8 cellular contexts compared by ENCODE assay signal in the genomic region with DNA sequence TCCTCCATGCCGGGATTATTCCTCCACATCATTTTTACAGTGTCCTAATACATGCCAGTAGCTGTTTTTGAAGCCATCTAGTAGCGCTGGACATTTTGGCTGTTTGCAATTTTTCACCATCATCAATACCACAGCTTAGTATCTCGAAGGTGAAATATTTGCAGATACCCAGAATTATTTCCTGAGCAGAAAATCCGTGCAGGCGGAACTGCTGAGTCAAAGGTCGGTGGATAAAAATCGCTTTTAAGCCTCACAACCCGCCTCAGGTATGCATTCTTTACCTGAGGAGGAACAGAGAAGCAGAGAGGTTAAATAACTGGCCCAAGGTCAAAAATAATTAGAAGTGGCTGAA. TPM values are rescaled to one million over a fixed set of nuclear protein-coding genes. Genes with fewer than 3 reads are reported as not detected.
DNase-seq lines count a peak whose midpoint lies in the region; ATAC-seq, FAIRE-seq and TF ChIP-seq lines count a peak whose summit lies in the region.

No MANE protein-coding gene starts in this region.

- H3K27me3 ChIP-seq in CD4-positive, alpha-beta memory T cell (ENCODE audit: insufficient read depth, low read length): no peaks in the 10 kb centered on the region
- H3K27me3 ChIP-seq in K562 (ENCODE audit: control insufficient read depth in 2 of 2, insufficient read depth in 2 of 2, low read length in 2 of 2) (no peaks in the 10 kb centered on the region), uterus (no peaks in the 10 kb centered on the region)

- intact Hi-C loops in CD4-positive, alpha-beta memory T cell (cut with micrococcal nuclease): loop anchor here (1.0 kb wide), 1 partner anchor 190 kb away; a partner anchor contains a TSS
- intact Hi-C loops in K562 (cut with micrococcal nuclease) (no loop called here), uterus (cut with DNase I; ENCODE audit: low total_unique reads) (no loop called here)

- peaks cover 46% of the 10 kb centered on the region for H3K79me2 ChIP-seq in K562 (ENCODE audit: control insufficient read depth, insufficient read depth, low read length)

- TF ChIP-seq CTCF in K562 (IDR thresholded peaks at IDR 0.05 in 2 of 3, conservative IDR thresholded peaks at IDR 0.05 in 1 of 3; ENCODE audit: insufficient read depth in 2 of 3, low read depth in 1 of 3, low read length in 3 of 3) (no peak), uterus (IDR thresholded peaks at IDR 0.05) (no peak)

- no peaks in the 10 kb centered on the region for H4K20me1 ChIP-seq in K562 (replicated peaks; ENCODE audit: control insufficient read depth, insufficient read depth, low read length)

- no peak for TF ChIP-seq EP300 in K562 (IDR thresholded peaks at IDR 0.05; ENCODE audit: low read length)

- FAIRE-seq in K562 (lab: Jason Lieb, UNC): no peak
- FAIRE-seq in urothelium cell line (lab: Jason Lieb, UNC): no peak

- BruUV-seq in K562 (replicated peaks; lab: Mats Ljungman, UMichigan): TSS peak; percentile 73

- in situ Hi-C loops in K562 (cut with MboI): no loop called here

- no peak for TF ChIP-seq RAD21 in K562 (CRISPR knock-in tag; conservative IDR thresholded peaks at IDR 0.05 in 1 of 2, IDR thresholded peaks at IDR 0.05 in 1 of 2)

- H3K9me3 Mint-ChIP-seq in CD4-positive, alpha-beta memory T cell: peaks cover 0 to 4% (median 0%) of the 10 kb centered on the region in 8 donors
- no peaks in the 10 kb centered on the region for H3K9me3 Mint-ChIP-seq in memory B cell

- H3K4me1 ChIP-seq in CD4-positive, alpha-beta memory T cell (ENCODE audit: insufficient read depth, low read length): peaks cover 37% of the 10 kb centered on the region
- H3K4me1 ChIP-seq in K562 (replicated peaks in 1 of 2; ENCODE audit: control insufficient read depth in 2 of 2, insufficient read depth in 2 of 2, low read length in 2 of 2) (peaks cover 0 to 12% of the 10 kb centered on the region in 2 experiments; a peak in 3 of 5 replicates), uterus (peaks cover 2 to 8% of the 10 kb centered on the region in 2 donors)

- no peak for TF ChIP-seq POLR2A in K562 (conservative IDR thresholded peaks at IDR 0.05)
- no peak for TF ChIP-seq POLR2A in uterus (IDR thresholded peaks at IDR 0.05)

- H3K27ac Mint-ChIP-seq in CD4-positive, alpha-beta memory T cell: peak overlapping the region; percentile 96 to 99 (median 97)
- peak overlapping the region; percentile 96 for H3K27ac Mint-ChIP-seq in memory B cell

- peak overlapping the region; percentile 99 for H2AFZ ChIP-seq in K562 (ENCODE audit: low read depth, low read length)

- POLR2A ChIA-PET in CD4-positive, alpha-beta memory T cell (lab: Charles Lee; ENCODE audit: partially characterized antibody): interaction anchor here (0.6 to 1.4 kb wide), 5 partner anchors 13 to 319 kb away, joined by 3 to 6 read pairs (median 3); a partner anchor contains a TSS
- POLR2A ChIA-PET in K562 (lab: Yijun Ruan, JAX): interaction anchor here (0.6 to 1.4 kb wide), 3 partner anchors 8 to 423 kb away, joined by 3 to 5 read pairs (median 3); no protein-coding TSS in a partner anchor

- ATAC-seq in K562 (no peak), memory B cell (ENCODE audit: low read depth) (no peak), GM21723 (IDR thresholded peaks at IDR 0.05; ENCODE audit: unreplicated experiment) (no peak)

- H3K27ac ChIP-seq in CD4-positive, alpha-beta memory T cell (ENCODE audit: low read depth, low read length): peak overlapping the region; percentile 89
- H3K27ac ChIP-seq in K562 (ENCODE audit: extremely low read depth, low read depth, low read length): peak overlapping the region; percentile 89
- peak overlapping the region; percentile 96 to 99 for H3K27ac ChIP-seq in uterus

- H3K4me1 Mint-ChIP-seq in CD4-positive, alpha-beta memory T cell: peaks cover 27 to 45% (median 37%) of the 10 kb centered on the region in 4 donors
- peaks cover 16% of the 10 kb centered on the region for H3K4me1 Mint-ChIP-seq in memory B cell

- peak overlapping the region; percentile 90 to 98 (median 92) for H3K4me3 Mint-ChIP-seq in CD4-positive, alpha-beta memory T cell
- peak overlapping the region; percentile 85 for H3K4me3 Mint-ChIP-seq in memory B cell

- peak in 1 of 5 donors; percentile 60 for DNase-seq in CD4-positive, alpha-beta memory T cell
- DNase-seq in HT-29 (ENCODE audit: low spot score): peak; percentile 43
- DNase-seq in K562 (ENCODE audit: extremely low read depth in 1 of 4, low spot score in 3 of 4): peak in 1 of 4 experiments; percentile 15
- DNase-seq in memory B cell (ENCODE audit: low spot score in 2 of 2): no peak
- DNase-seq in uterus: no peak
- DNase-seq in urothelium cell line (ENCODE audit: low spot score): no peak
- DNase-seq in NCI-H187 treated with DMSO at 0.1 percent for 48 hours (lab: John Stamatoyannopoulos, UW): no peak

- H3K9me1 ChIP-seq in K562 (ENCODE audit: control insufficient read depth, insufficient read depth, low read length): no peaks in the 10 kb centered on the region

- H3K4me3 ChIP-seq in CD4-positive, alpha-beta memory T cell (ENCODE audit: low read length in 2 of 2): peak overlapping the region; percentile 66 to 78
- H3K4me3 ChIP-seq in K562: peak overlapping the region; percentile 92
- peak overlapping the region; percentile 83 to 96 for H3K4me3 ChIP-seq in uterus

- CTCF ChIA-PET in CD4-positive, alpha-beta memory T cell (lab: Charles Lee; ENCODE audit: partially characterized antibody): no interaction called here
- CTCF ChIA-PET in K562 (lab: Yijun Ruan, JAX; ENCODE audit: low intra/inter-chr PET ratio): interaction anchor here (0.6 to 0.7 kb wide), 2 partner anchors 505 to 514 kb away, joined by 3 to 6 read pairs; no protein-coding TSS in a partner anchor

- H3K4me2 ChIP-seq in K562 (ENCODE audit: insufficient read depth, low read length): peak overlapping the region; percentile 79

- no peaks in the 10 kb centered on the region for H3K36me3 ChIP-seq in CD4-positive, alpha-beta memory T cell (ENCODE audit: insufficient read depth, low read length)
- H3K36me3 ChIP-seq in K562 (ENCODE audit: control insufficient read depth, insufficient read depth, low read length): peaks cover 30% of the 10 kb centered on the region
- no peaks in the 10 kb centered on the region for H3K36me3 ChIP-seq in uterus

- peaks cover 12 to 32% of the 10 kb centered on the region in 2 donors for H3K36me3 Mint-ChIP-seq in CD4-positive, alpha-beta memory T cell
- peaks cover 12% of the 10 kb centered on the region for H3K36me3 Mint-ChIP-seq in memory B cell

- peak overlapping the region; percentile 71 to 96; a peak in 3 of 4 replicates for H3K9ac ChIP-seq in K562 (ENCODE audit: insufficient read depth in 1 of 2, low read depth in 2 of 2, low read length in 2 of 2)

- no peaks in the 10 kb centered on the region for H3K9me3 ChIP-seq in CD4-positive, alpha-beta memory T cell (ENCODE audit: control insufficient read depth in 1 of 2, low read length in 2 of 2)
- no peaks in the 10 kb centered on the region for H3K9me3 ChIP-seq in K562 (replicated peaks; ENCODE audit: control insufficient read depth, insufficient read depth, low read depth, low read length)
- no peaks in the 10 kb centered on the region for H3K9me3 ChIP-seq in uterus

- peaks cover 0 to 3% of the 10 kb centered on the region in 2 donors for H3K27me3 Mint-ChIP-seq in CD4-positive, alpha-beta memory T cell
- no peaks in the 10 kb centered on the region for H3K27me3 Mint-ChIP-seq in memory B cell

- WGBS in K562 (ENCODE audit: insufficient coverage, low coverage, missing lambda C conversion rate): 15% methylated on average over 8 of the region's 8 CpGs

TF ChIP-seq in K562, 482 proteins besides CTCF, POLR2A, EP300 and RAD21 (continues in another document):
- TF ChIP-seq SRSF3 (IDR thresholded peaks at IDR 0.05; ENCODE audit: insufficient read depth, low read length): no peak
- no peak for TF ChIP-seq TRIM28 (IDR thresholded peaks at IDR 0.05)
- TF ChIP-seq COPS2 (conservative IDR thresholded peaks at IDR 0.05): no peak
- no peak for TF ChIP-seq ZNF311 (CRISPR knock-in tag; IDR thresholded peaks at IDR 0.05)
- no peak for TF ChIP-seq ARHGAP35 (IDR thresholded peaks at IDR 0.05; ENCODE audit: partially characterized antibody)
- no peak for TF ChIP-seq SMAD3 (CRISPR knock-in tag; conservative IDR thresholded peaks at IDR 0.05)
- TF ChIP-seq, protein P1, sequence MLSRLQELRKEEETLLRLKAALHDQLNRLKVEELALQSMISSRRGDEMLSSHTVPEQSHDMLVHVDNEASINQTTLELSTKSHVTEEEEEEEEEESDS (CRISPR knock-in tag; IDR thresholded peaks at IDR 0.05): no peak
- TF ChIP-seq TFAM (CRISPR knock-in tag; conservative IDR thresholded peaks at IDR 0.05): no peak
- 0 out of 2 replicates have a peak, but pooled peaks have one; percentile 17 for TF ChIP-seq ZNF197 (CRISPR knock-in tag; IDR thresholded peaks at IDR 0.05; ENCODE audit: low read depth)
- no peak for TF ChIP-seq PTBP1 (IDR thresholded peaks at IDR 0.05; ENCODE audit: low read depth, low read length)
- no peak for TF ChIP-seq DNMT1 (IDR thresholded peaks at IDR 0.05)

RNA-seq across cellular contexts. Expression of a gene that starts 0.6 kb away (rescaled TPM):
- total RNA-seq in CD4-positive, alpha-beta memory T cell: 100 to 1,000 TPM in 1 of 2 experiments, 10 to 100 TPM in 1; 99.3 to 103 TPM
- polyA plus RNA-seq in CD4-positive, alpha-beta memory T cell: 10 to 100 TPM in 1 of 2 donors, under 1 TPM in 1; 0.88 to 27.3 TPM
- total RNA-seq in HT-29 (2014; rRNA removed; shearing (Covaris generic)): 11.6 and 14.8 TPM in 2 replicates
- 77.7 and 239 TPM in 2 replicates for total RNA-seq in K562 (2011; cell fraction: chromatin; rRNA removed; ENCODE audit: low replicate concordance)
- 50.4 and 82.1 TPM in 2 replicates for total RNA-seq in K562 (2011; cell fraction: nucleolus; rRNA removed)
- 101 and 163 TPM in 2 replicates for total RNA-seq in K562 (2011; cell fraction: nucleoplasm; rRNA removed)
- total RNA-seq in K562 (2014; rRNA removed) (14.1 and 22.3 TPM in 2 replicates), K562 (2014; rRNA removed; fragmentation: Illumina TruSeq; extraction: Trizol) (23.8 and 24.5 TPM in 2 replicates), K562 (2015; rRNA removed; fragmentation: Illumina TruSeq; extraction: Trizol) (27.0 and 32.1 TPM in 2 replicates), K562 (2021) (27.2 and 28.8 TPM in 2 replicates), uterus (100 to 1,000 TPM in 1 of 4 donors, 10 to 100 TPM in 3; 22.6 to 109 (median 49.2) TPM)
- polyA plus RNA-seq in K562 (2011; rRNA removed) (30.0 and 35.1 TPM in 2 replicates), K562 (2014; fragmentation: Illumina TruSeq; extraction: Trizol) (23.5 and 31.0 TPM in 2 replicates), K562 (2014; fragmentation: Nextera tagmentation; extraction: Ambion mirVana) (1 to 10 TPM; 3.4 to 4.6 TPM), K562 (2014; rRNA removed) (23.3 and 26.6 TPM in 2 replicates)
- 23.6 and 25.6 TPM in 2 replicates for polyA plus RNA-seq in K562 (2011; cell fraction: cytosol; rRNA removed)
- polyA plus RNA-seq in K562 (2011; cell fraction: nucleus; rRNA removed): 91.0 and 105 TPM in 2 replicates
- polyA plus RNA-seq in K562 (2012): 16.5 and 19.6 TPM in 2 replicates
- 58.6 and 67.8 TPM in 2 replicates for polyA minus RNA-seq in K562 (2011; rRNA and poly(A)+ RNA removed)
- polyA minus RNA-seq in K562 (2011; cell fraction: cytosol; rRNA and poly(A)+ RNA removed): 15.6 and 17.5 TPM in 2 replicates
- 51.7 and 77.9 TPM in 2 replicates for polyA minus RNA-seq in K562 (2011; cell fraction: nucleus; rRNA and poly(A)+ RNA removed)
